1 cellular context compared by ENCODE assay signal in the genomic region with DNA sequence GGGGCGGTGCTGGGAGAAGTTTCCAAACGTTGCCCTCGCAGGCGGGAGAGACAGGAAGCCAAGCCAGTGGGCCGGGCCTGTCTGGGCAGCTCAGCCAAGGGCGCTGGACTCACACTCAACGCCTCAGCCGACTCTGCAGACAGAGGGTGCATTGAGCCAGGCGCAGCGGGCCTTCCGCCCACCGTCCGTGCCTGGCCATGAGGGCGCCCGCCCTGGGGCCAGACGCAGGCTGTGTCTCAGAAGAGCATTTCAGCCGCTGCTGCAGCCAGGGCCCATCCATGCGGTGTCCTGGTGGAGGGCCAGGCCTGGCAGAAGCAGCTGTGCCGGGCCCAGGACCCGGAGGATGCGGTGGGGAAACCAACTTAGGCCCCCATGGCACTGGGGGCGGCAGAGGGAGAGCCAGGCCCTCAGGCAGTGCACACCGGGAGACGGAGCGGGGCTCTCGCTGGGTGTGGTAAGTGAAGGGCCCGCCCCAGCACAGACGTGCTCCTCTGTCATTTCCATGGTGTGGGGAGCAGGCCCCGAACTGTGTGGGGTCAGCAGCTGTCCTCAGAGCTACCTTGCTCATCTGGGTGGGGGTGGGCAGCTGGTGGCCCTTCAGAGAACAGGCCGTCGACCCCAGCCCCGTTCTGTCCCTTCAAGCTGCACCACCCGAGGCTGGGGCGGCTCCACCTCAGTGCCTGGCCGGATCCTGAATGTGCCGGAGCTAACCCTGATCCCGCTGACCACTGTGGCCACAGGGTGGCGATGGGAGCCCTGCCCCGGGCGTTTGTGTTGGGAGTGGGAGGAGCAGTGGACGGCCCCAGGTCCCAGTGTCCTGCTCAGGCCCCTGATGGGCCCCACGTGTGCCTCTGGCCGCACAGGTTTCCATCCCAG.
TF ChIP-seq lines count a peak whose summit lies in the region.

No MANE protein-coding gene starts in this region.

TF ChIP-seq in GM23338, 12 proteins besides CTCF, POLR2A, EP300 and RAD21 (continued from another document):
- no peak for TF ChIP-seq ZNF462 (CRISPR knock-in tag; IDR thresholded peaks at IDR 0.05)
- TF ChIP-seq STAT1 (IDR thresholded peaks at IDR 0.05; ENCODE audit: unreplicated experiment) = no peak
- no peak for TF ChIP-seq NANOG (IDR thresholded peaks at IDR 0.05; ENCODE audit: borderline replicate concordance)
- TF ChIP-seq CREB1 (CRISPR knock-in tag; IDR thresholded peaks at IDR 0.05; ENCODE audit: low read depth) = no peak
- no peak for TF ChIP-seq ZNF331 (CRISPR knock-in tag; IDR thresholded peaks at IDR 0.05; ENCODE audit: low read depth)
- TF ChIP-seq, protein P1, sequence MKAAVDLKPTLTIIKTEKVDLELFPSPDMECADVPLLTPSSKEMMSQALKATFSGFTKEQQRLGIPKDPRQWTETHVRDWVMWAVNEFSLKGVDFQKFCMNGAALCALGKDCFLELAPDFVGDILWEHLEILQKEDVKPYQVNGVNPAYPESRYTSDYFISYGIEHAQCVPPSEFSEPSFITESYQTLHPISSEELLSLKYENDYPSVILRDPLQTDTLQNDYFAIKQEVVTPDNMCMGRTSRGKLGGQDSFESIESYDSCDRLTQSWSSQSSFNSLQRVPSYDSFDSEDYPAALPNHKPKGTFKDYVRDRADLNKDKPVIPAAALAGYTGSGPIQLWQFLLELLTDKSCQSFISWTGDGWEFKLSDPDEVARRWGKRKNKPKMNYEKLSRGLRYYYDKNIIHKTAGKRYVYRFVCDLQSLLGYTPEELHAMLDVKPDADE (IDR thresholded peaks at IDR 0.05) = no peak
- no peak for TF ChIP-seq REST (IDR thresholded peaks at IDR 0.05; ENCODE audit: unreplicated experiment)
- no peak for TF ChIP-seq EZH2 (IDR thresholded peaks at IDR 0.05; ENCODE audit: low read depth, unreplicated experiment)
TF ChIP-seq in GM23338: peak in this region for 0.
